8 cellular contexts compared by ENCODE assay signal in genomic region chr17:60392042-60392844, GRCh38. TPM values are rescaled to one million over a fixed set of nuclear protein-coding genes. Genes with fewer than 3 reads are reported as not detected.
DNase-seq lines count a peak whose midpoint lies in the region; ATAC-seq and TF ChIP-seq lines count a peak whose summit lies in the region.

A gene with protein sequence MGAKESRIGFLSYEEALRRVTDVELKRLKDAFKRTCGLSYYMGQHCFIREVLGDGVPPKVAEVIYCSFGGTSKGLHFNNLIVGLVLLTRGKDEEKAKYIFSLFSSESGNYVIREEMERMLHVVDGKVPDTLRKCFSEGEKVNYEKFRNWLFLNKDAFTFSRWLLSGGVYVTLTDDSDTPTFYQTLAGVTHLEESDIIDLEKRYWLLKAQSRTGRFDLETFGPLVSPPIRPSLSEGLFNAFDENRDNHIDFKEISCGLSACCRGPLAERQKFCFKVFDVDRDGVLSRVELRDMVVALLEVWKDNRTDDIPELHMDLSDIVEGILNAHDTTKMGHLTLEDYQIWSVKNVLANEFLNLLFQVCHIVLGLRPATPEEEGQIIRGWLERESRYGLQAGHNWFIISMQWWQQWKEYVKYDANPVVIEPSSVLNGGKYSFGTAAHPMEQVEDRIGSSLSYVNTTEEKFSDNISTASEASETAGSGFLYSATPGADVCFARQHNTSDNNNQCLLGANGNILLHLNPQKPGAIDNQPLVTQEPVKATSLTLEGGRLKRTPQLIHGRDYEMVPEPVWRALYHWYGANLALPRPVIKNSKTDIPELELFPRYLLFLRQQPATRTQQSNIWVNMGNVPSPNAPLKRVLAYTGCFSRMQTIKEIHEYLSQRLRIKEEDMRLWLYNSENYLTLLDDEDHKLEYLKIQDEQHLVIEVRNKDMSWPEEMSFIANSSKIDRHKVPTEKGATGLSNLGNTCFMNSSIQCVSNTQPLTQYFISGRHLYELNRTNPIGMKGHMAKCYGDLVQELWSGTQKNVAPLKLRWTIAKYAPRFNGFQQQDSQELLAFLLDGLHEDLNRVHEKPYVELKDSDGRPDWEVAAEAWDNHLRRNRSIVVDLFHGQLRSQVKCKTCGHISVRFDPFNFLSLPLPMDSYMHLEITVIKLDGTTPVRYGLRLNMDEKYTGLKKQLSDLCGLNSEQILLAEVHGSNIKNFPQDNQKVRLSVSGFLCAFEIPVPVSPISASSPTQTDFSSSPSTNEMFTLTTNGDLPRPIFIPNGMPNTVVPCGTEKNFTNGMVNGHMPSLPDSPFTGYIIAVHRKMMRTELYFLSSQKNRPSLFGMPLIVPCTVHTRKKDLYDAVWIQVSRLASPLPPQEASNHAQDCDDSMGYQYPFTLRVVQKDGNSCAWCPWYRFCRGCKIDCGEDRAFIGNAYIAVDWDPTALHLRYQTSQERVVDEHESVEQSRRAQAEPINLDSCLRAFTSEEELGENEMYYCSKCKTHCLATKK (N-terminal part only) (minus strand): TSS chr17:60392133. CDS start chr17:60391939, 194 bp downstream.

- H2AFZ ChIP-seq in GM23248, result peak within 1 kb of the TSS; percentile 75

- H3K27ac ChIP-seq in GM23248, result peak within 1 kb of the TSS; percentile 91
- peak within 1 kb of the TSS; percentile 97 for H3K27ac ChIP-seq in RWPE1

- peak within 1 kb of the TSS; percentile 97 for H3K27ac Mint-ChIP-seq in activated T-helper 2 cell treated with anti-CD3 and anti-CD28 coated beads, Interferon-gamma antibody, Interleukin-2, Interleukin-4, amounts not matched to agents 10 μg/mL and 5 μg/mL and 100 μg/mL, durations not matched to agents 14 hours and 24 hours and 36 hours
- H3K27ac Mint-ChIP-seq in natural killer cell treated with Interleukin-12 subunit alpha and Interleukin-12 subunit beta and Interleukin-15 and Interleukin-18, amount 100 ng/mL, for 72 hours, result peak within 1 kb of the TSS; percentile 89 to 97

- peak within 1 kb of the TSS; percentile 93 for H3K4me3 Mint-ChIP-seq in activated T-helper 2 cell treated with anti-CD3 and anti-CD28 coated beads, Interferon-gamma antibody, Interleukin-2, Interleukin-4, amounts not matched to agents 10 μg/mL and 5 μg/mL and 100 μg/mL, durations not matched to agents 14 hours and 24 hours and 36 hours (ENCODE audit: low read depth)
- H3K4me3 Mint-ChIP-seq in natural killer cell treated with Interleukin-12 subunit alpha and Interleukin-12 subunit beta and Interleukin-15 and Interleukin-18, amount 100 ng/mL, for 72 hours, result peak within 1 kb of the TSS; percentile 96

- peaks cover 46% of the 10 kb centered on the region for H3K79me2 ChIP-seq in GM23248 (ENCODE audit: insufficient read depth)

- POLR2A ChIA-PET in RWPE1 (lab: Yijun Ruan, JAX; ENCODE audit: low non-redundant PET), result interaction anchor here (0.6 to 0.7 kb wide), 3 partner anchors 13 to 435 kb away, joined by 3 to 6 read pairs (median 3); partner anchors contain the start of gene BCAS3

- H3K4me1 ChIP-seq in GM23248 (ENCODE audit: insufficient read depth), result peaks cover 30% of the 10 kb centered on the region

- H3K4me2 ChIP-seq in GM23248 (ENCODE audit: unreplicated experiment), result peak within 1 kb of the TSS; percentile 91

- peaks cover 50% of the 10 kb centered on the region for H3K4me1 Mint-ChIP-seq in activated T-helper 2 cell treated with anti-CD3 and anti-CD28 coated beads, Interferon-gamma antibody, Interleukin-2, Interleukin-4, amounts not matched to agents 10 μg/mL and 5 μg/mL and 100 μg/mL, durations not matched to agents 14 hours and 24 hours and 36 hours (ENCODE audit: low read depth)
- peaks cover 38 to 49% of the 10 kb centered on the region in 2 donors for H3K4me1 Mint-ChIP-seq in natural killer cell treated with Interleukin-12 subunit alpha and Interleukin-12 subunit beta and Interleukin-15 and Interleukin-18, amount 100 ng/mL, for 72 hours (ENCODE audit: low read depth in 2 of 2)

- no peaks in the 10 kb centered on the region for H3K9me2 ChIP-seq in GM23248 (ENCODE audit: insufficient read depth)

- peak; percentile 99 for DNase-seq in EH (ENCODE audit: low read depth)
- DNase-seq in GM23248, result peak; percentile 99
- peak; percentile 98 for DNase-seq in LHCN-M2 (ENCODE audit: low read depth)
- peak; percentile 95 for DNase-seq in RWPE1 (ENCODE audit: low spot score)
- DNase-seq in activated T-helper 2 cell treated with anti-CD3 and anti-CD28 coated beads, Interferon-gamma antibody, Interleukin-2, Interleukin-4, amounts not matched to agents 10 μg/mL and 5 μg/mL and 100 μg/mL, durations not matched to agents 14 hours and 24 hours and 36 hours (ENCODE audit: low spot score), result peak; percentile 97
- DNase-seq in fibroblast of peridontal ligament (ENCODE audit: extremely low read depth), result peak; percentile 97
- peak; percentile 99 for DNase-seq in natural killer cell treated with Interleukin-12 subunit alpha and Interleukin-12 subunit beta and Interleukin-15 and Interleukin-18, amount 100 ng/mL, for 72 hours (ENCODE audit: low spot score)
- peak; percentile 99 for DNase-seq in stimulated activated naive CD8-positive, alpha-beta T cell treated with anti-CD3 and anti-CD28 coated beads, Interleukin-15, Interleukin-2, amounts not matched to agents 100 U/mL and 50 U/mL, for 24 hours

- peak; percentile 95 to 96 for ATAC-seq in natural killer cell treated with Interleukin-12 subunit alpha and Interleukin-12 subunit beta and Interleukin-15 and Interleukin-18, amount 100 ng/mL, for 72 hours
- ATAC-seq in stimulated activated naive CD8-positive, alpha-beta T cell treated with anti-CD3 and anti-CD28 coated beads, Interleukin-15, Interleukin-2, amounts not matched to agents 100 U/mL and 50 U/mL, for 24 hours, result peak; percentile 93

- H3K9me3 ChIP-seq in GM23248 (ENCODE audit: low read depth), result no peaks in the 10 kb centered on the region

- H3F3A ChIP-seq in GM23248 (ENCODE audit: insufficient read depth), result peaks cover 31% of the 10 kb centered on the region

- no peaks in the 10 kb centered on the region for H3K27me3 ChIP-seq in GM23248 (replicated peaks; ENCODE audit: insufficient read depth)

- CTCF ChIA-PET in RWPE1 (lab: Yijun Ruan, JAX), result interaction anchor here (0.5 to 0.9 kb wide), 4 partner anchors 36 to 1804 kb away, joined by 3 to 7 read pairs (median 3); no protein-coding TSS in a partner anchor

- 2 to 4% methylated on average over 52 to 68 of the region's 68 CpGs for WGBS in GM23248 (ENCODE audit: low coverage in 1 of 2, low lambda C conversion rate in 2 of 2, missing lambda C conversion rate in 2 of 2), 2 experiments

- in situ Hi-C loops in GM23248 (cut with MboI), result loop anchor here (10.0 kb wide), 1 partner anchor 57 kb away; no protein-coding TSS in a partner anchor

- intact Hi-C loops in activated T-helper 2 cell treated with anti-CD3 and anti-CD28 coated beads, Interferon-gamma antibody, Interleukin-2, Interleukin-4, amounts not matched to agents 10 μg/mL and 5 μg/mL and 100 μg/mL, durations not matched to agents 14 hours and 24 hours and 36 hours (cut with micrococcal nuclease), result loop anchor here (2.0 to 5.0 kb wide), 2 partner anchors 285 to 499 kb away; partner anchors contain the start of genes BCAS3, RPS6KB1 and TUBD1

- H3K27me3 Mint-ChIP-seq in activated T-helper 2 cell treated with anti-CD3 and anti-CD28 coated beads, Interferon-gamma antibody, Interleukin-2, Interleukin-4, amounts not matched to agents 10 μg/mL and 5 μg/mL and 100 μg/mL, durations not matched to agents 14 hours and 24 hours and 36 hours (ENCODE audit: low read depth), result no peaks in the 10 kb centered on the region
- no peaks in the 10 kb centered on the region for H3K27me3 Mint-ChIP-seq in natural killer cell treated with Interleukin-12 subunit alpha and Interleukin-12 subunit beta and Interleukin-15 and Interleukin-18, amount 100 ng/mL, for 72 hours

- H3K36me3 ChIP-seq in GM23248 (ENCODE audit: low read depth), result no peaks in the 10 kb centered on the region

- H3K9me3 Mint-ChIP-seq in activated T-helper 2 cell treated with anti-CD3 and anti-CD28 coated beads, Interferon-gamma antibody, Interleukin-2, Interleukin-4, amounts not matched to agents 10 μg/mL and 5 μg/mL and 100 μg/mL, durations not matched to agents 14 hours and 24 hours and 36 hours, result no peaks in the 10 kb centered on the region
- H3K9me3 Mint-ChIP-seq in natural killer cell treated with Interleukin-12 subunit alpha and Interleukin-12 subunit beta and Interleukin-15 and Interleukin-18, amount 100 ng/mL, for 72 hours, result no peaks in the 10 kb centered on the region

- peak; percentile 40 for TF ChIP-seq CTCF in RWPE1 (conservative IDR thresholded peaks at IDR 0.05; ENCODE audit: low read depth)

- H4K20me1 ChIP-seq in GM23248 (ENCODE audit: insufficient read depth), result peaks cover 8% of the 10 kb centered on the region; the same call in 1 of the 2 replicates

- peak within 1 kb of the TSS; percentile 91 for H3K9ac ChIP-seq in GM23248

- H3K36me3 Mint-ChIP-seq in activated T-helper 2 cell treated with anti-CD3 and anti-CD28 coated beads, Interferon-gamma antibody, Interleukin-2, Interleukin-4, amounts not matched to agents 10 μg/mL and 5 μg/mL and 100 μg/mL, durations not matched to agents 14 hours and 24 hours and 36 hours (ENCODE audit: low read depth), result no peaks in the 10 kb centered on the region
- peaks cover 4% of the 10 kb centered on the region for H3K36me3 Mint-ChIP-seq in natural killer cell treated with Interleukin-12 subunit alpha and Interleukin-12 subunit beta and Interleukin-15 and Interleukin-18, amount 100 ng/mL, for 72 hours

- H3K4me3 ChIP-seq in GM23248, result peak within 1 kb of the TSS; percentile 89

RNA-seq across cellular contexts. Expression of the gene that starts here (rescaled TPM):
- total RNA-seq in GM23248 (2014; rRNA removed; shearing (Covaris generic)), result 30.1 and 33.9 TPM in 2 replicates
- polyA plus RNA-seq in GM23248 (2016; fragmentation: Nextera tagmentation; extraction: Ambion mirVana), result 12.4 and 14.0 TPM in 2 replicates
- total RNA-seq in LHCN-M2 (2014; rRNA removed), result 32.8 and 36.2 TPM in 2 replicates
- polyA plus RNA-seq in LHCN-M2 (2012), result 26.4 TPM
- total RNA-seq in activated T-helper 2 cell treated with anti-CD3 and anti-CD28 coated beads, Interferon-gamma antibody, Interleukin-2, Interleukin-4, amounts not matched to agents 10 μg/mL and 5 μg/mL and 100 μg/mL, durations not matched to agents 14 hours and 24 hours and 36 hours, result 31.9 and 36.3 TPM in 2 replicates
- 10 to 100 TPM; 58.7 to 64.1 TPM for total RNA-seq in natural killer cell treated with Interleukin-12 subunit alpha and Interleukin-12 subunit beta and Interleukin-15 and Interleukin-18, amount 100 ng/mL, for 72 hours

Comparison
In these comparisons a context has a peak if more than half of its experiments do, and no peak if none do; other contexts are left out.
1. Peak in every context shown above with its lines: DNase-seq, ATAC-seq, H3K4me3 ChIP-seq and H3K27ac ChIP-seq.